In the genomic region with DNA sequence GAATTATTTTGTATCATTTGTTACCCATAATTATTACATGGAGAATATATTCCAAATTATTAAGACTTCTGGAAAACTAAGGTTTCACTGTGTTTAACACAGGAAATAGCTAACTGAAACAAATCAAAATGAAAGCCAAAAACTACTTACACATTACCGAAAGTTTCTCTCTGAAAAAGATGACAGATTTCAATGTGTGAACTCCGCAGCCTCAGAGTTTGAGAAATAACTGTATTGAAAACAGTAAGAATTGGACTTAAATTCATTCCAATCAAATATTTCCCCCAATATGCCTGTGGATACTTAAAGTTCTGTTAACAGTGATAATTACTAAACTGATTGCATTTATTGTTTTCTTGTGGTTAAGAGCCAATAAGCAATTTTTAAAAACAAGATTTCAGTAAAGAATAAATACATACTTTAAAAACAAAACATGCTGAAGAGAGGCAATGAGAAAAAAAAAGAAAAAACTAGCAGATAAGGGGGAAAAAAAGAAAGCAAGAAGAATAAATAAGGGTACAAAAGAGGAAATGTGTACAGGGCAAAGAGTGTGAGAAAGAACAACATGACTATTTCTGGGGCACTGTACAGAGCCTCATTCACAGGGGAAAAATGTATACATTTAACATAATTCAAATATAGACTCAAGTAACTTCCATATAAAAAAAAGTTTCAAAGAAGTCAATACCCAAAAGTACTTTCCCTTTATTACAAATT, we compare ENCODE assay signal across 22 cellular contexts. TPM values are rescaled to one million over a fixed set of nuclear protein-coding genes. Genes with fewer than 3 reads are reported as not detected.
DNase-seq lines count a peak whose midpoint lies in the region; ATAC-seq, FAIRE-seq and TF ChIP-seq lines count a peak whose summit lies in the region.
"Had no signal": no experiment of that assay in that cellular context is flagged by ENCODE, and none has a peak within 500 bp of the region (broad histone marks: within the 10 kb centered on the region; RNA-seq: fewer than 3 reads in every experiment).

No MANE protein-coding gene starts in this region.

- in situ Hi-C loops in GM12878 (cut with MboI), result no loop called here

- intact Hi-C loops in GM12878 (cut with micrococcal nuclease; ENCODE audit: unreplicated experiment), result no loop called here
- intact Hi-C loops in esophagus muscularis mucosa (cut with DNase I), result no loop called here

- no peak for TF ChIP-seq CTCF in SU-DHL-6 (IDR thresholded peaks at IDR 0.05; ENCODE audit: insufficient read depth, low read length, poor library complexity, severe bottlenecking)
- no peak for TF ChIP-seq CTCF in GM12878 (IDR thresholded peaks at IDR 0.05 in 2 of 3, conservative IDR thresholded peaks at IDR 0.05 in 1 of 3; ENCODE audit: control insufficient read depth in 2 of 3, extremely low read depth in 1 of 3, insufficient read depth in 1 of 3, low read depth in 3 of 3, low read length in 3 of 3)
- TF ChIP-seq CTCF in upper lobe of left lung (IDR thresholded peaks at IDR 0.05), result no peak
- TF ChIP-seq CTCF in esophagus muscularis mucosa (IDR thresholded peaks at IDR 0.05), result no peak

- H3K36me3 ChIP-seq in SU-DHL-6 (ENCODE audit: low read length), result peaks cover 21% of the 10 kb centered on the region
- H3K36me3 ChIP-seq in GM12878 (ENCODE audit: control insufficient read depth in 2 of 2, insufficient read depth in 2 of 2, low read length in 1 of 2), result no peaks in the 10 kb centered on the region; a peak in 2 of 4 replicates
- peaks cover 0 to 7% (median 0%) of the 10 kb centered on the region in 4 donors for H3K36me3 ChIP-seq in upper lobe of left lung
- H3K36me3 ChIP-seq in esophagus muscularis mucosa, result peaks cover 0 to 20% (median 0%) of the 10 kb centered on the region in 4 donors
- H3K36me3 ChIP-seq: gastrocnemius medialis, SJCRH30 had no signal

- H2AFZ ChIP-seq in SU-DHL-6 (ENCODE audit: low read depth, low read length, severe bottlenecking) (no peak overlapping the region), GM12878 (ENCODE audit: control insufficient read depth, low read depth, low read length) (no peak overlapping the region)

- SMC1A ChIA-PET in GM12878 (lab: Charles Lee; ENCODE audit: uncharacterized antibody, unreplicated experiment), result interaction anchor here (0.8 to 3.6 kb wide), 13 partner anchors 8 to 64 kb away, joined by 3 to 11 read pairs (median 5); partner anchors contain the start of gene DENND4A

- H3K36me3 Mint-ChIP-seq in activated naive CD4-positive, alpha-beta T cell treated with anti-CD3 and anti-CD28 coated beads, Interleukin-2, amount 10 ng/mL, durations not matched to agents 7 days and 5 days, result peaks cover 13% of the 10 kb centered on the region

- TF ChIP-seq EP300 in GM12878 (IDR thresholded peaks at IDR 0.05; ENCODE audit: borderline replicate concordance in 1 of 2, control insufficient read depth in 1 of 2, low read depth in 2 of 2, low read length in 2 of 2) (peak in 1 of 2 experiments; percentile 45; a peak in 1 of 4 replicates), upper lobe of left lung (IDR thresholded peaks at IDR 0.05) (no peak), esophagus muscularis mucosa (IDR thresholded peaks at IDR 0.05) (no peak)

- H3K4me3 ChIP-seq in SU-DHL-6 (ENCODE audit: insufficient read depth, low read length, poor library complexity, severe bottlenecking) (peak overlapping the region; percentile 21), GM12878 (peak overlapping the region; percentile 37), upper lobe of left lung (no peak overlapping the region), esophagus muscularis mucosa (no peak overlapping the region)
- H3K4me3 ChIP-seq: body of pancreas, gastrocnemius medialis, K562, mucosa of descending colon, SJCRH30 had no signal

- H3K4me1 Mint-ChIP-seq in activated naive CD4-positive, alpha-beta T cell treated with anti-CD3 and anti-CD28 coated beads, Interleukin-2, amount 10 ng/mL, durations not matched to agents 7 days and 5 days, result peaks cover 24% of the 10 kb centered on the region

- no peak overlapping the region for H3K4me3 Mint-ChIP-seq in activated naive CD4-positive, alpha-beta T cell treated with anti-CD3 and anti-CD28 coated beads, Interleukin-2, amount 10 ng/mL, durations not matched to agents 7 days and 5 days

- H3K4me1 ChIP-seq in GM12878 (ENCODE audit: control insufficient read depth, insufficient read depth, low read length) (peaks cover 31% of the 10 kb centered on the region), upper lobe of left lung (peaks cover 0 to 14% (median 6%) of the 10 kb centered on the region in 4 donors), esophagus muscularis mucosa (peaks cover 0 to 13% (median 11%) of the 10 kb centered on the region in 4 donors)
- H3K4me1 ChIP-seq: SJCRH30 had no signal

- H3K79me2 ChIP-seq in SU-DHL-6 (ENCODE audit: insufficient read depth, low read length) (peaks cover 100% of the 10 kb centered on the region), GM12878 (ENCODE audit: control insufficient read depth, insufficient read depth, low read length) (peaks cover 85% of the 10 kb centered on the region)

- POLR2A ChIA-PET in GM12878 (lab: Charles Lee), result interaction anchor here (0.6 to 1.3 kb wide), 5 partner anchors 8 to 109 kb away, joined by 3 to 5 read pairs (median 4); partner anchors contain the start of gene DENND4A

- H3K4me2 ChIP-seq in SU-DHL-6 (ENCODE audit: low read depth, low read length, poor library complexity, severe bottlenecking), result peak overlapping the region; percentile 42
- peak overlapping the region; percentile 82 for H3K4me2 ChIP-seq in GM12878 (ENCODE audit: control insufficient read depth, insufficient read depth)

- H4K20me1 ChIP-seq in SU-DHL-6 (ENCODE audit: low read depth, low read length) (no peaks in the 10 kb centered on the region), GM12878 (ENCODE audit: control insufficient read depth, insufficient read depth) (no peaks in the 10 kb centered on the region)

- H3K27ac Mint-ChIP-seq in activated naive CD4-positive, alpha-beta T cell treated with anti-CD3 and anti-CD28 coated beads, Interleukin-2, amount 10 ng/mL, durations not matched to agents 7 days and 5 days, result peak overlapping the region; percentile 78

- H3K27me3 ChIP-seq in SU-DHL-6 (ENCODE audit: low read length) (no peaks in the 10 kb centered on the region), GM12878 (replicated peaks in 1 of 2; ENCODE audit: control insufficient read depth in 2 of 2, insufficient read depth in 2 of 2, low read length in 1 of 2) (no peaks in the 10 kb centered on the region), upper lobe of left lung (no peaks in the 10 kb centered on the region), esophagus muscularis mucosa (no peaks in the 10 kb centered on the region)
- H3K27me3 ChIP-seq: body of pancreas, gastrocnemius medialis, SJCRH30 had no signal

- H3K27ac ChIP-seq in SU-DHL-6 (ENCODE audit: low read depth, low read length), result peak overlapping the region; percentile 72
- H3K27ac ChIP-seq in GM12878 (ENCODE audit: control insufficient read depth, insufficient read depth), result peak overlapping the region; percentile 74
- H3K27ac ChIP-seq in upper lobe of left lung, result no peak overlapping the region
- no peak overlapping the region for H3K27ac ChIP-seq in esophagus muscularis mucosa (replicated peaks in 1 of 4)
- H3K27ac ChIP-seq: body of pancreas, epithelial cell of prostate, gastrocnemius medialis, SJCRH30 had no signal

- no TSS peak for BruUV-seq in GM12878 (replicated peaks; lab: Mats Ljungman, UMichigan)

- H3K9me2 ChIP-seq in SU-DHL-6 (replicated peaks; ENCODE audit: insufficient read depth, low read length), result no peaks in the 10 kb centered on the region

- peak overlapping the region; percentile 16; the same call in 1 of the 2 replicates for H3K9ac ChIP-seq in SU-DHL-6 (ENCODE audit: low read length)
- peak overlapping the region; percentile 55 for H3K9ac ChIP-seq in GM12878 (ENCODE audit: control insufficient read depth, insufficient read depth, low read length)

- whole genome bisulfite sequencing in GM12878 (ENCODE audit: insufficient coverage, insufficient replicate concordance, low lambda C conversion rate, missing lambda C conversion rate), result 0% methylated on average over 2 of the region's 2 CpGs
- WGBS in upper lobe of left lung, 2 donors, result 76% methylated on average over 2 of the region's 2 CpGs
- WGBS in esophagus muscularis mucosa, result 94% methylated on average over 2 of the region's 2 CpGs

- TF ChIP-seq RAD21 in GM12878 (IDR thresholded peaks at IDR 0.05; ENCODE audit: insufficient read depth, low read depth, low read length), result no peak

- FAIRE-seq in GM12878 (lab: Jason Lieb, UNC) (peak; percentile 73), frontal cortex (lab: Jason Lieb, UNC) (no peak)
- FAIRE-seq: K562 had no signal

- H3K9me3 Mint-ChIP-seq in activated naive CD4-positive, alpha-beta T cell treated with anti-CD3 and anti-CD28 coated beads, Interleukin-2, amount 10 ng/mL, durations not matched to agents 7 days and 5 days, result no peaks in the 10 kb centered on the region

- peak; percentile 53 for ATAC-seq in GM12878
- ATAC-seq in upper lobe of left lung (ENCODE audit: low FRiP score in 2 of 2), result no peak
- ATAC-seq in HG02870 (IDR thresholded peaks at IDR 0.05; ENCODE audit: unreplicated experiment), result no peak
- ATAC-seq: body of pancreas, gastrocnemius medialis, K562, mucosa of descending colon, right cardiac atrium had no signal

- H3K9me3 ChIP-seq in SU-DHL-6 (ENCODE audit: insufficient read depth, low read length) (no peaks in the 10 kb centered on the region), GM12878 (replicated peaks; ENCODE audit: control insufficient read depth, insufficient read depth, low read length) (no peaks in the 10 kb centered on the region), upper lobe of left lung (no peaks in the 10 kb centered on the region), esophagus muscularis mucosa (no peaks in the 10 kb centered on the region)
- H3K9me3 ChIP-seq: body of pancreas, gastrocnemius medialis, mucosa of descending colon, SJCRH30 had no signal

- CTCF ChIA-PET in activated naive CD4-positive, alpha-beta T cell treated with anti-CD3 and anti-CD28 coated beads, Interleukin-2, amount 10 ng/mL, durations not matched to agents 7 days and 5 days (lab: Charles Lee), result no interaction called here
- CTCF ChIA-PET in GM12878 (lab: Yijun Ruan, JAX), result interaction anchor here (0.9 to 2.8 kb wide), 4 partner anchors 13 to 75 kb away, joined by 3 to 8 read pairs (median 4); no protein-coding TSS in a partner anchor

- TF ChIP-seq POLR2A in GM12878 (IDR thresholded peaks at IDR 0.05; ENCODE audit: low read depth, low read length) (no peak), upper lobe of left lung (IDR thresholded peaks at IDR 0.05) (no peak), esophagus muscularis mucosa (IDR thresholded peaks at IDR 0.05; ENCODE audit: low read depth) (no peak)

- no peak for DNase-seq in activated naive CD4-positive, alpha-beta T cell treated with anti-CD3 and anti-CD28 coated beads, Interleukin-2, amount 10 ng/mL, durations not matched to agents 7 days and 5 days
- no peak for DNase-seq in activated naive CD4-positive, alpha-beta T cell (lab: John Stamatoyannopoulos, UW)
- DNase-seq in GM12878 (ENCODE audit: low read depth, low spot score) (no peak), upper lobe of left lung (no peak), frontal cortex (ENCODE audit: low spot score in 2 of 2) (no peak), esophagus muscularis mucosa (ENCODE audit: extremely low spot score) (no peak)
- DNase-seq: activated effector memory CD4-positive, alpha-beta T cell treated with Interleukin-2 at 50 U/mL for 16 hours; body of pancreas; cortex of kidney; gastrocnemius medialis; GOT3; mucosa of descending colon; NCI-H2029 treated with DMSO at 0.1 percent for 48 hours; NCI-H524 treated with DMSO at 0.1 percent for 48 hours; nucleus accumbens; right cardiac atrium; SJCRH30; T1000 had no signal

- peaks cover 52% of the 10 kb centered on the region for H3F3A ChIP-seq in SU-DHL-6 (ENCODE audit: insufficient read depth)

- RAD21 ChIA-PET in GM12878 (lab: Charles Lee; ENCODE audit: unreplicated experiment), result interaction anchor here (0.9 to 1.8 kb wide), 5 partner anchors 19 to 68 kb away, joined by 3 to 7 read pairs (median 3); partner anchors contain the start of gene DENND4A

- H3K27me3 Mint-ChIP-seq in activated naive CD4-positive, alpha-beta T cell treated with anti-CD3 and anti-CD28 coated beads, Interleukin-2, amount 10 ng/mL, durations not matched to agents 7 days and 5 days, result no peaks in the 10 kb centered on the region

RNA-seq across cellular contexts. Expression of gene DENND4A, which starts 30.7 kb away (rescaled TPM):
- 602 and 632 TPM in 2 replicates for total RNA-seq in GM12878 (2013; cell fraction: nucleolus; rRNA removed)
- total RNA-seq in GM12878 (2014; rRNA removed), result 54.4 and 60.5 TPM in 2 replicates
- 81.8 and 87.2 TPM in 2 replicates for total RNA-seq in GM12878 (2014; rRNA removed; fragmentation: Illumina TruSeq; extraction: Trizol)
- 46.7 and 50.1 TPM in 2 replicates for total RNA-seq in GM12878 (2021)
- 10.2 TPM for polyA plus RNA-seq in GM12878 (2011; ENCODE audit: low read depth)
- polyA plus RNA-seq in GM12878 (2011; rRNA removed), result 65.3 and 97.9 TPM in 2 replicates
- 23.4 and 27.1 TPM in 2 replicates for polyA plus RNA-seq in GM12878 (2011; cell fraction: cytosol; rRNA removed)
- polyA plus RNA-seq in GM12878 (2011; cell fraction: nucleus; rRNA removed), result 56.4 and 58.1 TPM in 2 replicates
- 23.2 and 28.0 TPM in 2 replicates for polyA plus RNA-seq in GM12878 (2012)
- 39.3 and 49.0 TPM in 2 replicates for polyA plus RNA-seq in GM12878 (2014; fragmentation: Illumina TruSeq; extraction: Trizol)
- 10 to 100 TPM; 14.2 to 15.4 TPM for polyA plus RNA-seq in GM12878 (2014; fragmentation: Nextera tagmentation; extraction: Ambion mirVana)
- polyA plus RNA-seq in GM12878 (2014; rRNA removed), result 28.5 and 28.8 TPM in 2 replicates
- polyA plus RNA-seq in GM12878 (2016; fragmentation: Nextera tagmentation; extraction: Ambion mirVana), result 10 to 100 TPM; 21.6 to 26.8 TPM
- 188 and 229 TPM in 2 replicates for polyA minus RNA-seq in GM12878 (2011; rRNA and poly(A)+ RNA removed)
- polyA minus RNA-seq in GM12878 (2011; cell fraction: cytosol; rRNA and poly(A)+ RNA removed), result 42.9 and 49.6 TPM in 2 replicates
- 120 and 185 TPM in 2 replicates for polyA minus RNA-seq in GM12878 (2011; cell fraction: nucleus; rRNA and poly(A)+ RNA removed)
- total RNA-seq in upper lobe of left lung, result 10 to 100 TPM; 20.9 to 66.4 (median 30.8) TPM
- 87.2 TPM for total RNA-seq in frontal cortex
- 10 to 100 TPM; 17.7 to 34.3 (median 25.4) TPM for total RNA-seq in esophagus muscularis mucosa

Comparison
In these comparisons a context has a peak if more than half of its experiments do, and no peak if none do; other contexts are left out.
1. H3K27ac ChIP-seq: peak in SU-DHL-6 (single experiment) and GM12878 (single experiment); none in upper lobe of left lung (0 of 4) and esophagus muscularis mucosa (0 of 4).
2. H3K4me3 ChIP-seq: peak in SU-DHL-6 (single experiment) and GM12878 (single experiment); none in upper lobe of left lung (0 of 4) and esophagus muscularis mucosa (0 of 4).